8 cellular contexts compared by ENCODE assay signal in the genomic region with DNA sequence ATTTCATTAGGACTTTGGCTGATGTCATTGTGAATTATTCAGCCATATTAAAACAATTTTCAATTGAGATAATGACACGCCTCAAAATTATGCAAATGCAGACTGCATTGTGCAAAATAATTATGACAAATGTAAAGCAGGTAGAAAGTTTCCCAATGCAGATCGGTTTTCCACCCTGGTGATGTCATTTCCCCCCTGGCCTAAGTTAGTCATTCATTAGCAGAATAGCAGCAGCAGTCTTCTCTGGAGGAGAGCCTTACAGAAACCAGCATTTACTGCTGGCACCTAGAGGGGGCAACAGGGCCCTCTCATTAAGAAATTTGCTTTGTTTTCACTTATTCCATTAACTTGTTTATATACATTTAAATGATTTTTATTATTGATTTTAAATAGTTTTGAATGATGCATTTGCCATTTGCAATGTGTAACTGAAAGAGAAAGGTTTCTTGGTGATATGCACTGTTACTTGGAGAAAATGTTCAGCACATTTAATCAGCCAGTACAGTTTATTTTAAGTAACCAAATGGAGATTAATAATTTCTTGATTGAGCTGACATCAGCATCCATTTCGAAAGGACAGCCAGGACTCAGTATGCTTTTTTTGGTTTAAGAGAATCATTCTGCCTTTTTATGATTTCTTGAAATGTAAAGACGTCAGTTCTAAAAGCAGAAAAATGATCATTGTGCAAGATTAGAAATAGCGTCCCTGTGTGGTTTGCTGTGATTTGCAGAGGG. TPM values are rescaled to one million over a fixed set of nuclear protein-coding genes. Genes with fewer than 3 reads are reported as not detected.
DNase-seq lines count a peak whose midpoint lies in the region; ATAC-seq and TF ChIP-seq lines count a peak whose summit lies in the region.

No MANE protein-coding gene starts in this region.

- peak overlapping the region; percentile 94 for H3K4me3 Mint-ChIP-seq in activated CD4-positive, alpha-beta memory T cell treated with anti-CD3 and anti-CD28 coated beads, Interleukin-2, amount 10 ng/mL, durations not matched to agents 7 days and 5 days
- H3K4me3 Mint-ChIP-seq in osteocyte (ENCODE audit: unreplicated experiment): peak overlapping the region; percentile 91

- H3K27ac Mint-ChIP-seq in activated CD4-positive, alpha-beta memory T cell treated with anti-CD3 and anti-CD28 coated beads, Interleukin-2, amount 10 ng/mL, durations not matched to agents 7 days and 5 days: peak overlapping the region; percentile 98
- H3K27ac Mint-ChIP-seq in osteocyte (ENCODE audit: unreplicated experiment): peak overlapping the region; percentile 96

- POLR2A ChIA-PET in activated CD4-positive, alpha-beta memory T cell treated with anti-CD3 and anti-CD28 coated beads, Interleukin-2, amount 10 ng/mL, durations not matched to agents 7 days and 5 days (lab: Charles Lee): interaction anchor here (1.3 to 11.5 kb wide), 14 partner anchors 8 to 339 kb away, joined by 3 to 785 read pairs (median 56); no protein-coding TSS in a partner anchor

- H3K27me3 Mint-ChIP-seq in activated CD4-positive, alpha-beta memory T cell treated with anti-CD3 and anti-CD28 coated beads, Interleukin-2, amount 10 ng/mL, durations not matched to agents 7 days and 5 days: no peaks in the 10 kb centered on the region
- H3K27me3 Mint-ChIP-seq in osteocyte (ENCODE audit: unreplicated experiment): no peaks in the 10 kb centered on the region

- CTCF ChIA-PET in activated CD4-positive, alpha-beta memory T cell treated with anti-CD3 and anti-CD28 coated beads, Interleukin-2, amount 10 ng/mL, durations not matched to agents 7 days and 5 days (lab: Charles Lee): interaction anchor here (1.0 to 6.8 kb wide), 9 partner anchors 8 to 335 kb away, joined by 3 to 32 read pairs (median 4); no protein-coding TSS in a partner anchor

- peak; percentile 26 for ATAC-seq in HG02571 (IDR thresholded peaks at IDR 0.05; ENCODE audit: unreplicated experiment)

- DNase-seq in A172 (ENCODE audit: low spot score) (peak; percentile 78), GM10266 (ENCODE audit: extremely low spot score) (peak; percentile 62), NB4 (ENCODE audit: low read depth) (peak; percentile 81), fibroblast of gingiva (ENCODE audit: low read depth) (peak; percentile 80), osteocyte (ENCODE audit: extremely low spot score, unreplicated experiment) (no peak), middle frontal gyrus (ENCODE audit: extremely low spot score, low spot score) (no peak)
- DNase-seq in activated CD4-positive, alpha-beta memory T cell treated with anti-CD3 and anti-CD28 coated beads, Interleukin-2, amount 10 ng/mL, durations not matched to agents 7 days and 5 days: peak; percentile 46

- TF ChIP-seq CTCF in GM10266 (IDR thresholded peaks at IDR 0.05; ENCODE audit: control insufficient read depth, insufficient read depth, low read depth, missing control alignments) (peak; percentile 36), NB4 (IDR thresholded peaks at IDR 0.05; ENCODE audit: low read depth, low read length) (peak; percentile 37), osteocyte (IDR thresholded peaks at IDR 0.05) (peak; percentile 63)

- no peaks in the 10 kb centered on the region for H3K9me3 Mint-ChIP-seq in activated CD4-positive, alpha-beta memory T cell treated with anti-CD3 and anti-CD28 coated beads, Interleukin-2, amount 10 ng/mL, durations not matched to agents 7 days and 5 days
- H3K9me3 Mint-ChIP-seq in osteocyte (ENCODE audit: unreplicated experiment): no peaks in the 10 kb centered on the region

- peaks cover 35% of the 10 kb centered on the region for H3K4me1 Mint-ChIP-seq in activated CD4-positive, alpha-beta memory T cell treated with anti-CD3 and anti-CD28 coated beads, Interleukin-2, amount 10 ng/mL, durations not matched to agents 7 days and 5 days
- peaks cover 21% of the 10 kb centered on the region for H3K4me1 Mint-ChIP-seq in osteocyte (ENCODE audit: unreplicated experiment)

- H3K36me3 Mint-ChIP-seq in activated CD4-positive, alpha-beta memory T cell treated with anti-CD3 and anti-CD28 coated beads, Interleukin-2, amount 10 ng/mL, durations not matched to agents 7 days and 5 days (ENCODE audit: low read depth): peaks cover 50% of the 10 kb centered on the region
- peaks cover 7% of the 10 kb centered on the region for H3K36me3 Mint-ChIP-seq in osteocyte (ENCODE audit: unreplicated experiment)

- no peak for TF ChIP-seq POLR2A in NB4 (IDR thresholded peaks at IDR 0.05; ENCODE audit: extremely low read depth, insufficient read length)

- peak overlapping the region; percentile 9 for H3K4me3 ChIP-seq in NB4 (ENCODE audit: low read depth, low read length)

RNA-seq across cellular contexts. Expression of gene ARID5B, which starts 3.4 kb away (rescaled TPM):
- total RNA-seq in A172 (2014; rRNA removed; shearing (Covaris generic)): 17.6 and 18.0 TPM in 2 replicates
- total RNA-seq in activated CD4-positive, alpha-beta memory T cell treated with anti-CD3 and anti-CD28 coated beads, Interleukin-2, amount 10 ng/mL, durations not matched to agents 7 days and 5 days: 10 to 100 TPM; 71.1 to 73.9 TPM
- total RNA-seq in osteocyte: 87.3 and 89.4 TPM in 2 replicates

Comparison
In these comparisons a context has a peak if more than half of its experiments do, and no peak if none do; other contexts are left out.
1. DNase-seq: peak in A172 (single experiment), GM10266 (single experiment), NB4 (single experiment), activated CD4-positive, alpha-beta memory T cell treated with anti-CD3 and anti-CD28 coated beads, Interleukin-2, amount 10 ng/mL, durations not matched to agents 7 days and 5 days (single experiment) and fibroblast of gingiva (single experiment); none in osteocyte (single experiment) and middle frontal gyrus (single experiment).
2. Peak in every context shown above with its lines, with median percentiles within 50 percentile points of each other: CTCF ChIP-seq.